ENCODE assay signal across 8 cellular contexts in the genomic region with DNA sequence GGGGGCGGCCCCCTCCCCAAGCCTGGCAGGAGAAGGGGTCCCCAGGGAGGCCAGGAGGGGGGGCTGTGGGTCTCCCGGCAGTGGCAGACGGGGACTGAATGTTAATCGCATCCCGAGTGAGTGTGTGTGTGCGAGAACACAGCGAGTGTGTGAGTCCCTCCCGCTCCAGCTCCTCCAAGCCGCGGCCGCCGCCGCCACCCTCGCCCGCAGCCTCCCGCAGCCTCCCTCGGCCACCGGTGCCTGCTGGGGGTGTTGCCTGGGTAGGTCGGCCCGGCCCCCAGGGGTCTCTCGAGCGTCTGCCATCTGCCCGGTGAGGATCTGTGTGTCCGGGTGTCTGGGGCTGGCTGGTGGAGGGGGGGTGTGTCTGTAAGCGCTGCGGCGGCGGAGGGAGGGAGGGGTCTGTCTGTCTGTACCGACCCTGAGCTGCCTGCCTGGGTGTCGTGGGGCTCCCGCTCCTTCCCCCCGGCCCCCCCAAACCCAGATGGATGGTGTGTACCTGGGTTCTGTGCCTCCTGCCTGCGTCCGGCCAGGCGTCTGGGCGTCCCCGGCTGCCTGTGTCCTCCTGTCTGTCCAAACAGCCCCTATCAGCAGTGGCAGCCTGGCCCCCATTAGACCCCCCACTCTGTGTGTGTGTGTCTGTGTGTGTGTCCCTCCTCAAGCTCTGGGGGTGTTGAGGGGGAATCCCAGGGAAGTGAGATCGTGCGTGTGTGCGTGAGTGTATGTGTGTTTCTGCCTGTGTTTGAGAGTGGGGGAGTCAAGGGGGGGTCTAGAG. TPM values are rescaled to one million over a fixed set of nuclear protein-coding genes. Genes with fewer than 3 reads are reported as not detected.
DNase-seq lines count a peak whose midpoint lies in the region; ATAC-seq and TF ChIP-seq lines count a peak whose summit lies in the region.

TSS of gene GRIN2D (plus strand) at position 110 of the 772 bp plus-strand sequence. CDS start 4,725 bp downstream, outside the sequence.

- no peak for ATAC-seq in GM18909 (IDR thresholded peaks at IDR 0.05; ENCODE audit: poor library complexity, unreplicated experiment)
- no peak for ATAC-seq in GM19328 (IDR thresholded peaks at IDR 0.05; ENCODE audit: unreplicated experiment)

- WGBS in thymus = 2% methylated on average over 40 of the region's 40 CpGs

- H3K27ac ChIP-seq in VCaP (peak within 1 kb of the TSS; percentile 58; the same call in 1 of the 2 replicates), thymus (ENCODE audit: low read depth) (no peak within 1 kb of the TSS)

- no peaks in the 10 kb centered on the region for H3K9me3 ChIP-seq in thymus (ENCODE audit: control insufficient read depth)

- H3K4me1 ChIP-seq in thymus (ENCODE audit: control insufficient read depth, insufficient read depth, low read length) = peaks cover 11% of the 10 kb centered on the region

- peaks cover 3% of the 10 kb centered on the region for H3K36me3 ChIP-seq in thymus (ENCODE audit: control insufficient read depth, insufficient read depth)

- DNase-seq in 8988T = peak; percentile 42
- DNase-seq in GM03348 (ENCODE audit: low spot score) = peak; percentile 43
- peak; percentile 37 for DNase-seq in glomerular visceral epithelial cell (ENCODE audit: extremely low spot score)
- DNase-seq in mucosa of gallbladder (ENCODE audit: low spot score) = no peak

- TF ChIP-seq CTCF in VCaP (conservative IDR thresholded peaks at IDR 0.05) = peak; percentile 41

- H3K27me3 ChIP-seq in thymus (ENCODE audit: control insufficient read depth, insufficient read depth) = peaks cover 64% of the 10 kb centered on the region

- H3K4me3 ChIP-seq in thymus (ENCODE audit: low read length) = peak within 1 kb of the TSS; percentile 9

RNA-seq across cellular contexts. Expression of gene GRIN2D, which starts in this region (rescaled TPM):
- polyA plus RNA-seq in thymus = 0.07 TPM
- 0.69 TPM for total RNA-seq in mucosa of gallbladder
